Comparison of ENCODE assay signal across 12 cellular contexts in the genomic region with DNA sequence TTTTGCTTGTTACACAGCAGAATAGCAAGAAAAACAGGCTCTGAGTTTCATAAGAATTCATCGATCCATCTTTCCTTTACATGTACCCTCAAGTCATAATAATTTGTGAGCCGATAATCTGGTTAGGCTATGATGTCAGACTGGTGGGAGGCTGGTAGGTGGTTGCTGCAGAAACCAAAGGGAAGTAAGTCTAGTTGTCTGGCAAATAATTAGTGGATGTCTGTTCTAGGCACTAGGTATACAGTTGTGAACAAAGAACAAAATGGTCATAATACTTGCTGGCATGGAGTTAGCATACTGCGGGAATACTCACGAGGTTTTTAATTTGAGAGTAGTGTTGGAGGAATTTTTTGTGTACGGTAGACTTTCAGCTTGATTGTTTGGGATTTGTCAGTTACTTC. TPM values are rescaled to one million over a fixed set of nuclear protein-coding genes. Genes with fewer than 3 reads are reported as not detected.
DNase-seq lines count a peak whose midpoint lies in the region; ATAC-seq and TF ChIP-seq lines count a peak whose summit lies in the region.
"Had no signal": no experiment of that assay in that cellular context is flagged by ENCODE, and none has a peak within 500 bp of the region (broad histone marks: within the 10 kb centered on the region; RNA-seq: fewer than 3 reads in every experiment).

No MANE protein-coding gene starts in this region.

- peaks cover 26% of the 10 kb centered on the region for H3F3A ChIP-seq in smooth muscle cell (ENCODE audit: low read depth)

- ATAC-seq in GM18511 (IDR thresholded peaks at IDR 0.05; ENCODE audit: unreplicated experiment) = no peak
- ATAC-seq: A549, left colon had no signal

- in situ Hi-C loops in mammary epithelial cell (cut with MboI; ENCODE audit: low sequenced_read_pairs in 2 of 2) = no loop called here

- no TSS peak for BruUV-seq in mammary epithelial cell (replicated peaks; lab: Mats Ljungman, UMichigan)

- no peak for DNase-seq in T-helper 1 cell
- peak; percentile 26 for DNase-seq in OCI-M1 (lab: John Stamatoyannopoulos, UW)
- peak; percentile 38 for DNase-seq in mammary epithelial cell
- DNase-seq in smooth muscle cell (lab: John Stamatoyannopoulos, UW; ENCODE audit: unreplicated experiment) = no peak
- DNase-seq in HK-2 (ENCODE audit: unreplicated experiment) = no peak
- DNase-seq in tibial nerve (ENCODE audit: low spot score in 2 of 2) = no peak
- DNase-seq: left colon, NCI-H524 treated with DMSO at 0.1 percent for 48 hours had no signal

- peak overlapping the region; percentile 73 for H3K27ac Mint-ChIP-seq in T-helper 1 cell treated with Interleukin-12 subunit alpha and Interleukin-12 subunit beta and Interleukin-4 antibody, amounts not matched to agents 30 μg/mL and 1 μg/mL, for 36 hours

- H4K20me1 ChIP-seq in mammary epithelial cell (ENCODE audit: insufficient read depth, low read length) (no peaks in the 10 kb centered on the region), smooth muscle cell (ENCODE audit: low read depth) (peaks cover 81% of the 10 kb centered on the region)

- H3K27me3 ChIP-seq in mammary epithelial cell (ENCODE audit: insufficient read depth, low read length) = no peaks in the 10 kb centered on the region
- no peaks in the 10 kb centered on the region for H3K27me3 ChIP-seq in smooth muscle cell (ENCODE audit: low read depth)
- no peaks in the 10 kb centered on the region for H3K27me3 ChIP-seq in tibial nerve

- no peak for TF ChIP-seq POLR2A in tibial nerve (IDR thresholded peaks at IDR 0.05)

- peak overlapping the region; percentile 53 for H3K4me3 Mint-ChIP-seq in T-helper 1 cell treated with Interleukin-12 subunit alpha and Interleukin-12 subunit beta and Interleukin-4 antibody, amounts not matched to agents 30 μg/mL and 1 μg/mL, for 36 hours

- dilution Hi-C loops in mammary epithelial cell (cut with HindIII; ENCODE audit: low sequenced_read_pairs) = no loop called here

- TF ChIP-seq CTCF in mammary epithelial cell (conservative IDR thresholded peaks at IDR 0.05 in 1 of 2, IDR thresholded peaks at IDR 0.05 in 1 of 2; ENCODE audit: extremely low read depth in 1 of 2, insufficient read depth in 1 of 2, low read depth in 1 of 2, low read length in 2 of 2) (no peak), smooth muscle cell (IDR thresholded peaks at IDR 0.05; ENCODE audit: borderline replicate concordance, insufficient read depth, poor library complexity, severe bottlenecking) (no peak), tibial nerve (IDR thresholded peaks at IDR 0.05) (no peak)

- H3K79me2 ChIP-seq in mammary epithelial cell (ENCODE audit: insufficient read depth, low read length) = peaks cover 98% of the 10 kb centered on the region
- peaks cover 91% of the 10 kb centered on the region for H3K79me2 ChIP-seq in smooth muscle cell (ENCODE audit: low read depth)

- no peak for TF ChIP-seq EP300 in tibial nerve (IDR thresholded peaks at IDR 0.05)

- no peak overlapping the region for H3K4me3 ChIP-seq in mammary epithelial cell (replicated peaks in 1 of 3; ENCODE audit: insufficient read depth in 1 of 3, low read depth in 2 of 3, low read length in 3 of 3)
- no peak overlapping the region for H3K4me3 ChIP-seq in smooth muscle cell
- no peak overlapping the region for H3K4me3 ChIP-seq in tibial nerve
- H3K4me3 ChIP-seq: A549 had no signal

- no peak overlapping the region for H2AFZ ChIP-seq in mammary epithelial cell (ENCODE audit: low read depth, low read length)
- H2AFZ ChIP-seq in smooth muscle cell (ENCODE audit: low read depth) = no peak overlapping the region

- H3K9ac ChIP-seq in mammary epithelial cell (ENCODE audit: insufficient read depth, low read length) = no peak overlapping the region
- H3K9ac ChIP-seq in smooth muscle cell (ENCODE audit: low read depth) = peak overlapping the region; percentile 52

- no peaks in the 10 kb centered on the region for H3K9me3 Mint-ChIP-seq in T-helper 1 cell treated with Interleukin-12 subunit alpha and Interleukin-12 subunit beta and Interleukin-4 antibody, amounts not matched to agents 30 μg/mL and 1 μg/mL, for 36 hours

- H3K4me1 ChIP-seq in mammary epithelial cell (ENCODE audit: insufficient read depth, low read length) = peaks cover 64% of the 10 kb centered on the region
- H3K4me1 ChIP-seq in smooth muscle cell (ENCODE audit: low read depth) = peaks cover 42% of the 10 kb centered on the region
- H3K4me1 ChIP-seq in tibial nerve = peaks cover 0 to 98% (median 65%) of the 10 kb centered on the region in 4 donors

- CTCF ChIA-PET in mammary epithelial cell (lab: Charles Lee; ENCODE audit: low non-redundant PET) = no interaction called here

- H3K27me3 Mint-ChIP-seq in T-helper 1 cell treated with Interleukin-12 subunit alpha and Interleukin-12 subunit beta and Interleukin-4 antibody, amounts not matched to agents 30 μg/mL and 1 μg/mL, for 36 hours (ENCODE audit: low read depth) = no peaks in the 10 kb centered on the region

- peaks cover 31% of the 10 kb centered on the region for H3K36me3 Mint-ChIP-seq in T-helper 1 cell treated with Interleukin-12 subunit alpha and Interleukin-12 subunit beta and Interleukin-4 antibody, amounts not matched to agents 30 μg/mL and 1 μg/mL, for 36 hours (ENCODE audit: low read depth)

- no peaks in the 10 kb centered on the region for H3K9me3 ChIP-seq in mammary epithelial cell (replicated peaks; ENCODE audit: insufficient read depth, low read length)
- H3K9me3 ChIP-seq in smooth muscle cell (replicated peaks; ENCODE audit: low read depth) = no peaks in the 10 kb centered on the region
- H3K9me3 ChIP-seq in tibial nerve = no peaks in the 10 kb centered on the region
- H3K9me3 ChIP-seq: A549 had no signal

- H3K36me3 ChIP-seq in mammary epithelial cell (ENCODE audit: insufficient read depth, low read length) = no peaks in the 10 kb centered on the region
- no peaks in the 10 kb centered on the region for H3K36me3 ChIP-seq in smooth muscle cell (ENCODE audit: low read depth)
- H3K36me3 ChIP-seq in tibial nerve = no peaks in the 10 kb centered on the region

- peaks cover 83% of the 10 kb centered on the region for H3K4me1 Mint-ChIP-seq in T-helper 1 cell treated with Interleukin-12 subunit alpha and Interleukin-12 subunit beta and Interleukin-4 antibody, amounts not matched to agents 30 μg/mL and 1 μg/mL, for 36 hours (ENCODE audit: low read depth)

- intact Hi-C loops in mammary epithelial cell (cut with micrococcal nuclease) = no loop called here

- H3K27ac ChIP-seq in mammary epithelial cell (ENCODE audit: insufficient read depth, low read depth, low read length) (peak overlapping the region; percentile 15), smooth muscle cell (ENCODE audit: low read depth) (peak overlapping the region; percentile 87), tibial nerve (peak overlapping the region in 1 of 4 donors; percentile 21)
- H3K27ac ChIP-seq: A549 had no signal

- H3K4me2 ChIP-seq in mammary epithelial cell (ENCODE audit: insufficient read depth, low read depth, low read length) (peak overlapping the region; percentile 9), smooth muscle cell (peak overlapping the region; percentile 48)
- H3K4me2 ChIP-seq: A549 had no signal

- 7% methylated on average over 5 of the region's 5 CpGs for WGBS in mammary epithelial cell (ENCODE audit: low coverage, missing lambda C conversion rate)
- 33% methylated on average over 5 of the region's 5 CpGs for WGBS in smooth muscle cell (ENCODE audit: low lambda C conversion rate)
- 52 to 58% methylated on average over 5 of the region's 5 CpGs for WGBS in tibial nerve, 2 donors

RNA-seq across cellular contexts. Expression of gene SUSD6, which starts 8.8 kb away (rescaled TPM):
- 10 to 100 TPM; 34.8 to 45.6 TPM for total RNA-seq in mammary epithelial cell
- polyA plus RNA-seq in mammary epithelial cell = 17.1 TPM
- 41.4 TPM for polyA minus RNA-seq in mammary epithelial cell
- total RNA-seq in smooth muscle cell = 20.3 and 25.9 TPM in 2 replicates
- polyA plus RNA-seq in smooth muscle cell = 14.4 and 15.8 TPM in 2 replicates
- 10 to 100 TPM; 54.4 to 66.3 (median 57.7) TPM for total RNA-seq in tibial nerve

RNA-seq across cellular contexts. Expression of gene CCDC177, which starts 45.5 kb away (rescaled TPM):
- total RNA-seq in mammary epithelial cell (not detected), smooth muscle cell (not detected in 2 replicates), tibial nerve (not detected)
- polyA plus RNA-seq in mammary epithelial cell (not detected), smooth muscle cell (not detected in 2 replicates)
- polyA minus RNA-seq in mammary epithelial cell = not detected
- total RNA-seq: left colon; T-helper 2 cell treated with Interferon-gamma antibody and Interleukin-4, amounts not matched to agents 100 ng/mL and 5 ng/mL, for 36 hours had no signal
- polyA plus RNA-seq: A549 had no signal

Comparison
In these comparisons a context has a peak if more than half of its experiments do, and no peak if none do; other contexts are left out.
1. DNase-seq: peak in OCI-M1 (single experiment) and mammary epithelial cell (single experiment); none in T-helper 1 cell (0 of 5), smooth muscle cell (single experiment), HK-2 (single experiment) and tibial nerve (0 of 2).